Comparison of ENCODE assay signal across 10 cellular contexts in the genomic region with DNA sequence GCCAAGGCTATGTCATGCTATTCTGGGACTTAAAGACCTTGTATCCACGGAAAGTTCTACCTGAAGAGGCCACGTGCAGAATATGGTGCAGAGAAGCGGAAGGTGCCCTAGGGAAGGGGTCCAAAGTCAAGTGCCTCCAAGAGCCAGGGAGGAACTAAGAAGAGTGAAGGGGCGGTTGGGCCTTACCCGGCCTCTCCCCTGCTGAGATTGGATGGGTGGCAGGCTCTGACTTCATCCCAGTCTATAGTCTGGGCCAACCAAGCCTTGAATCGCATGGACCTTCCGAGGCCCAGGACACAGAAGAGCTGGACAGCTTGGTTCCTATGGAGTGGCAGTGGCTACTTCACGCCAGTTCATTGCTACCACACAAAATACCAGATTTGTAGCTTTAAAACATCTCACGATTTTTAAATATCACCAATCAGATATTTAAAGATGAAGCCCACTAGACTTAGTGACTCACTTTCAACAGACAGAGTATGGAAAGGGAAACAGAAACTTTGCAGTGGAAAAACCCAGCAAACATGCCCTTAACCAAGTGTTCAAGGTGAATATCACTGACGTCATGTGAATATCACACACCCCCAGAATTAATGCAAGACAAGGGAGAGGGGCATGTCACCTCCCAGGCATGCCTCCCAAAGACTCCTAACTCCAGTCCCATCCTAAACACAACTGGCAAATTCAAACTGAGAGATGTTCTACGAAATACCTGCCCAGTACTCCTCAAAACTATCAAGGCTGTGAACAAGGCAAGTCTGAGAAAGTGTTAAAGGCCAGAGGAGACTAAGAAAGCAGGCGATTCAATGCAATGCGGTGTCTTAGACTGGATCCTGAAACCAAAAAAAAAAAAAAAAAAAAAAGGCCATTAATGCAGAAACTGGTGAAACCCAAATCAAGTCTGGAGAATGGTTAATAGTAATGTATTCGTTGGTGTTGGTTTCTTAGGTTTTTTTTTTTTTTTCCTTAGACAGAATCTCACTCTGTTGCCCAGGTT. TPM values are rescaled to one million over a fixed set of nuclear protein-coding genes. Genes with fewer than 3 reads are reported as not detected.
DNase-seq lines count a peak whose midpoint lies in the region; ATAC-seq and TF ChIP-seq lines count a peak whose summit lies in the region.
"Had no signal": no experiment of that assay in that cellular context is flagged by ENCODE, and none has a peak within 500 bp of the region (broad histone marks: within the 10 kb centered on the region; RNA-seq: fewer than 3 reads in every experiment).

No MANE protein-coding gene starts in this region.

- POLR2A ChIA-PET in CD4-positive, alpha-beta memory T cell (lab: Charles Lee; ENCODE audit: partially characterized antibody): no interaction called here

- BruUV-seq in Calu3 (replicated peaks; lab: Mats Ljungman, UMichigan): no TSS peak

- no peaks in the 10 kb centered on the region for H3K27me3 ChIP-seq in CD4-positive, alpha-beta memory T cell (ENCODE audit: insufficient read depth, low read length)
- H3K27me3 ChIP-seq in esophagus muscularis mucosa: no peaks in the 10 kb centered on the region

- CTCF ChIA-PET in CD4-positive, alpha-beta memory T cell (lab: Charles Lee; ENCODE audit: partially characterized antibody): interaction anchor here (1.2 to 1.8 kb wide), 5 partner anchors 8 to 93 kb away, joined by 3 to 8 read pairs (median 4); no protein-coding TSS in a partner anchor
- CTCF ChIA-PET in Calu3 (lab: Charles Lee): no interaction called here

- no peak for DNase-seq in CD4-positive, alpha-beta memory T cell
- DNase-seq in activated naive CD8-positive, alpha-beta T cell treated with anti-CD3 and anti-CD28 coated beads for 36 hours: peak; percentile 49
- DNase-seq in esophagus muscularis mucosa (ENCODE audit: extremely low spot score): no peak
- no peak for DNase-seq in SIG-M5 (lab: John Stamatoyannopoulos, UW)
- DNase-seq in Calu3: no peak
- DNase-seq in DMS53 treated with DMSO at 0.1 percent for 48 hours (lab: John Stamatoyannopoulos, UW; ENCODE audit: unreplicated experiment): no peak
- DNase-seq: dermis blood vessel endothelial cell, NCI-H526 had no signal

- H3K4me3 Mint-ChIP-seq in CD4-positive, alpha-beta memory T cell: peak overlapping the region in 1 of 8 donors; percentile 8
- H3K4me3 Mint-ChIP-seq in activated naive CD8-positive, alpha-beta T cell treated with anti-CD3 and anti-CD28 coated beads for 36 hours: peak overlapping the region; percentile 51
- no peak overlapping the region for H3K4me3 Mint-ChIP-seq in Calu3 (ENCODE audit: low read depth, unreplicated experiment)

- H3K27me3 Mint-ChIP-seq in CD4-positive, alpha-beta memory T cell: no peaks in the 10 kb centered on the region
- H3K27me3 Mint-ChIP-seq in activated naive CD8-positive, alpha-beta T cell treated with anti-CD3 and anti-CD28 coated beads for 36 hours: no peaks in the 10 kb centered on the region
- no peaks in the 10 kb centered on the region for H3K27me3 Mint-ChIP-seq in Calu3 (ENCODE audit: unreplicated experiment)

- TF ChIP-seq POLR2A in esophagus muscularis mucosa (IDR thresholded peaks at IDR 0.05; ENCODE audit: low read depth): no peak

- no peak overlapping the region for H3K4me3 ChIP-seq in CD4-positive, alpha-beta memory T cell (ENCODE audit: low read length in 2 of 2)
- no peak overlapping the region for H3K4me3 ChIP-seq in esophagus muscularis mucosa

- no peaks in the 10 kb centered on the region for H3K9me3 ChIP-seq in CD4-positive, alpha-beta memory T cell (ENCODE audit: control insufficient read depth in 1 of 2, low read length in 2 of 2)
- no peaks in the 10 kb centered on the region for H3K9me3 ChIP-seq in esophagus muscularis mucosa

- peaks cover 38% of the 10 kb centered on the region for H3K36me3 ChIP-seq in CD4-positive, alpha-beta memory T cell (ENCODE audit: insufficient read depth, low read length)
- peaks cover 16 to 75% (median 62%) of the 10 kb centered on the region in 4 donors for H3K36me3 ChIP-seq in esophagus muscularis mucosa

- no peak overlapping the region for H3K27ac ChIP-seq in CD4-positive, alpha-beta memory T cell (ENCODE audit: low read depth, low read length)
- H3K27ac ChIP-seq in esophagus muscularis mucosa (replicated peaks in 1 of 4): no peak overlapping the region

- intact Hi-C loops in CD4-positive, alpha-beta memory T cell (cut with micrococcal nuclease): no loop called here
- intact Hi-C loops in esophagus muscularis mucosa (cut with DNase I) (no loop called here), Calu3 (cut with micrococcal nuclease; ENCODE audit: unreplicated experiment) (no loop called here)

- 85% methylated on average over 14 of the region's 14 CpGs for WGBS in esophagus muscularis mucosa

- peaks cover 18% of the 10 kb centered on the region for H3K4me1 ChIP-seq in CD4-positive, alpha-beta memory T cell (ENCODE audit: insufficient read depth, low read length)
- H3K4me1 ChIP-seq in esophagus muscularis mucosa: peaks cover 10 to 25% (median 16%) of the 10 kb centered on the region in 4 donors

- H3K4me1 Mint-ChIP-seq in CD4-positive, alpha-beta memory T cell: peaks cover 10 to 31% (median 12%) of the 10 kb centered on the region in 4 donors
- peaks cover 59% of the 10 kb centered on the region for H3K4me1 Mint-ChIP-seq in activated naive CD8-positive, alpha-beta T cell treated with anti-CD3 and anti-CD28 coated beads for 36 hours
- H3K4me1 Mint-ChIP-seq in Calu3 (ENCODE audit: low read depth, unreplicated experiment): peaks cover 7% of the 10 kb centered on the region

- H3K9me3 Mint-ChIP-seq in CD4-positive, alpha-beta memory T cell: no peaks in the 10 kb centered on the region
- no peaks in the 10 kb centered on the region for H3K9me3 Mint-ChIP-seq in activated naive CD8-positive, alpha-beta T cell treated with anti-CD3 and anti-CD28 coated beads for 36 hours
- no peaks in the 10 kb centered on the region for H3K9me3 Mint-ChIP-seq in Calu3 (ENCODE audit: low read depth, unreplicated experiment)

- TF ChIP-seq CTCF in esophagus muscularis mucosa (IDR thresholded peaks at IDR 0.05) (no peak), Calu3 (IDR thresholded peaks at IDR 0.05; ENCODE audit: unreplicated experiment) (no peak)

- peak overlapping the region; percentile 20 to 91 (median 77) for H3K27ac Mint-ChIP-seq in CD4-positive, alpha-beta memory T cell
- H3K27ac Mint-ChIP-seq in activated naive CD8-positive, alpha-beta T cell treated with anti-CD3 and anti-CD28 coated beads for 36 hours: peak overlapping the region; percentile 97
- no peak overlapping the region for H3K27ac Mint-ChIP-seq in Calu3 (ENCODE audit: unreplicated experiment)

- peaks cover 8 to 55% of the 10 kb centered on the region in 2 donors for H3K36me3 Mint-ChIP-seq in CD4-positive, alpha-beta memory T cell
- peaks cover 40% of the 10 kb centered on the region for H3K36me3 Mint-ChIP-seq in activated naive CD8-positive, alpha-beta T cell treated with anti-CD3 and anti-CD28 coated beads for 36 hours
- H3K36me3 Mint-ChIP-seq in Calu3 (ENCODE audit: insufficient read depth, unreplicated experiment): peaks cover 7% of the 10 kb centered on the region

- TF ChIP-seq EP300 in esophagus muscularis mucosa (IDR thresholded peaks at IDR 0.05): no peak

- ATAC-seq in GM18907 (IDR thresholded peaks at IDR 0.05; ENCODE audit: unreplicated experiment) (peak; percentile 66), HG02970 (IDR thresholded peaks at IDR 0.05; ENCODE audit: low FRiP score, unreplicated experiment) (peak; percentile 68)

RNA-seq across cellular contexts. Expression of a gene that starts 10.2 kb away (rescaled TPM):
- 10 to 100 TPM; 29.3 to 30.1 TPM for total RNA-seq in CD4-positive, alpha-beta memory T cell
- polyA plus RNA-seq in CD4-positive, alpha-beta memory T cell: 10 to 100 TPM; 22.7 to 23.6 TPM
- 10 to 100 TPM; 30.9 to 32.3 TPM for total RNA-seq in activated naive CD8-positive, alpha-beta T cell treated with anti-CD3 and anti-CD28 coated beads for 36 hours
- 10 to 100 TPM; 27.0 to 52.9 (median 38.9) TPM for total RNA-seq in esophagus muscularis mucosa
- total RNA-seq in Calu3 (2022): 15.4 and 17.5 TPM in 2 replicates

RNA-seq across cellular contexts. Expression of a gene that starts 39.6 kb away (rescaled TPM):
- 10 to 100 TPM; 31.2 to 32.4 TPM for total RNA-seq in CD4-positive, alpha-beta memory T cell
- polyA plus RNA-seq in CD4-positive, alpha-beta memory T cell: 10 to 100 TPM; 15.3 to 36.0 TPM
- total RNA-seq in activated naive CD8-positive, alpha-beta T cell treated with anti-CD3 and anti-CD28 coated beads for 36 hours: 10 to 100 TPM; 21.7 to 22.2 TPM
- total RNA-seq in esophagus muscularis mucosa (10 to 100 TPM; 27.4 to 58.6 (median 36.1) TPM), Calu3 (2022) (2.4 and 2.9 TPM in 2 replicates)
